In genomic region chr19:4338441-4339350, GRCh38 we compare ENCODE assay signal across 8 cellular contexts. TPM values are rescaled to one million over a fixed set of nuclear protein-coding genes. Genes with fewer than 3 reads are reported as not detected.
DNase-seq lines count a peak whose midpoint lies in the region; ATAC-seq and TF ChIP-seq lines count a peak whose summit lies in the region.

Gene STAP2, minus strand, starts transcription at chr19:4338827. Its CDS starts 74 bp downstream, at chr19:4338753.

- DNase-seq in H7 = peak; percentile 78
- peak; percentile 47 for DNase-seq in epithelial cell of proximal tubule (ENCODE audit: low read depth)
- no peak for DNase-seq in H4 (ENCODE audit: low spot score)
- DNase-seq in MG63 = no peak
- DNase-seq in NCI-H128 (lab: John Stamatoyannopoulos, UW; ENCODE audit: unreplicated experiment) = no peak

- no peaks in the 10 kb centered on the region for H3K9me3 ChIP-seq in MG63

- no peaks in the 10 kb centered on the region for H3K27me3 ChIP-seq in H7 (ENCODE audit: control insufficient read depth, insufficient read depth, low read length)
- H3K27me3 ChIP-seq in MG63 = no peaks in the 10 kb centered on the region

- TF ChIP-seq CTCF in WI38 (IDR thresholded peaks at IDR 0.05; ENCODE audit: low read depth, low read length) (no peak), epithelial cell of proximal tubule (conservative IDR thresholded peaks at IDR 0.05; ENCODE audit: low read depth, low read length) (no peak), nephron (IDR thresholded peaks at IDR 0.05; ENCODE audit: unreplicated experiment in 3 of 3) (no peak)

- peak within 1 kb of the TSS; percentile 75 to 85 (median 83) for H3K4me3 Mint-ChIP-seq in nephron

- peak within 1 kb of the TSS; percentile 77 to 93 (median 86) for H3K27ac Mint-ChIP-seq in nephron

- H3K4me3 ChIP-seq in H7 (ENCODE audit: insufficient read depth, low read depth, low read length) (peak within 1 kb of the TSS; percentile 25), WI38 (ENCODE audit: low read depth, low read length) (peak within 1 kb of the TSS; percentile 35), epithelial cell of proximal tubule (ENCODE audit: low read depth, low read length) (peak within 1 kb of the TSS; percentile 70), MG63 (no peak within 1 kb of the TSS)

- H3K36me3 ChIP-seq in H7 (replicated peaks; ENCODE audit: control insufficient read depth, insufficient read depth, low read length) (no peaks in the 10 kb centered on the region; the same call in 1 of the 2 replicates), MG63 (no peaks in the 10 kb centered on the region)

- H3K9me3 Mint-ChIP-seq in nephron = no peaks in the 10 kb centered on the region

- peaks cover 7% of the 10 kb centered on the region for H3K36me3 Mint-ChIP-seq in nephron (ENCODE audit: low read depth)

- no peak for ATAC-seq in HG03196 (IDR thresholded peaks at IDR 0.05; ENCODE audit: unreplicated experiment)

- no peaks in the 10 kb centered on the region for H3K27me3 Mint-ChIP-seq in nephron (ENCODE audit: low read depth)

- peaks cover 9% of the 10 kb centered on the region for H3K4me1 Mint-ChIP-seq in nephron

RNA-seq across cellular contexts. Expression of gene STAP2, which starts in this region (rescaled TPM):
- total RNA-seq in H7 (2014; rRNA removed; shearing (Covaris generic)) = 14.2 and 18.0 TPM in 2 replicates
- total RNA-seq in epithelial cell of proximal tubule = 49.2 and 70.8 TPM in 2 replicates
- total RNA-seq in H4 (2014; rRNA removed; shearing (Covaris generic)) = 0.19 and 0.78 TPM in 2 replicates
- total RNA-seq in MG63 (2014; rRNA removed; shearing (Covaris generic); ENCODE audit: low replicate concordance) = not detected in 2 replicates

Comparison
In these comparisons a context has a peak if more than half of its experiments do, and no peak if none do; other contexts are left out.
1. DNase-seq: peak in H7 (single experiment) and epithelial cell of proximal tubule (single experiment); none in H4 (single experiment), MG63 (single experiment) and NCI-H128 (single experiment).